In the genomic region with DNA sequence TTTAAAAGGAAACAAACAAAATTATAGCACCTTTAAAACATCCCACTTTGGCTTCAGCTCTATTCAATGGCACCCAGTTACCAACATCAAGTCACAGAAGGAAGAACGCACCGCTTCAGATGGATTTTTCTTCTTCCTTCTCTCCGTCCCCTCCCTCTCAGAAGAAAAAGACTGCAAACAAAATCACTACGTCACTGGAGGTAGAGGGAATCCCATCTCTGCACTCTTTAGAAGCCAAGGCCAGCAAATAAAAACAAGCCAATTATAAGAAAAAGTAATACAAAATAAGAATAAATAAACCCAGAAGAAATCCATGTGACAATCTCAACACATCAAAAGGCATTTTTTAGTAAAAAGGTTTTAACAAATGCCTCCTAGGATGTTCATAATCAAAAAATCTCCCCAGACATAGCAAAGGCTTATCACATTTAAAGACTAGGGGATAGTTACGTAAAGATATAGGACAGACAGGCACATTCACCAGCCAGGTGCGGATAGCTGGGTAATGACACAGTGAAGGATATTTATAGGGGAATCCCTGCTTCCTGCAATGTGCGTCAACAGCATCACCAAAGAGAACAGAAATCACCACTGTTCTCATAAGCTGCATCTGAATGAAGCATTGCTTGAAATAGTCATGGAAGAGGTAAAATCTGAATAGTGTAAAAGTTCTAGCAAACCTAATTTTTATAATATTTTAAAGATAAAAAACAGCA, we compare ENCODE assay signal across 18 cellular contexts.
DNase-seq lines count a peak whose midpoint lies in the region; ATAC-seq, FAIRE-seq and TF ChIP-seq lines count a peak whose summit lies in the region.
"Had no signal": no experiment of that assay in that cellular context is flagged by ENCODE, and none has a peak within 500 bp of the region (broad histone marks: within the 10 kb centered on the region; RNA-seq: fewer than 3 reads in every experiment).

No MANE protein-coding gene starts in this region.

- in situ Hi-C loops in GM12878 (cut with MboI) (no loop called here), HepG2 (cut with HindIII; ENCODE audit: extremely low pct_ligation_motif_present, low pct_unique_long_range_greater_than_20kb) (no loop called here)

- DNase-seq in NCI-H510A treated with DMSO at 0.1 percent for 48 hours (lab: John Stamatoyannopoulos, UW) (peak; percentile 6), NCI-H510A (lab: John Stamatoyannopoulos, UW) (no peak), GM12878 (ENCODE audit: low read depth, low spot score) (no peak), mesothelial cell of epicardium (ENCODE audit: low spot score in 2 of 2, unreplicated experiment in 2 of 2) (no peak), smooth muscle cell (lab: John Stamatoyannopoulos, UW; ENCODE audit: unreplicated experiment) (no peak), HepG2 (ENCODE audit: low spot score) (no peak), PC-3 (no peak)
- no peak for DNase-seq in activated CD8-positive, alpha-beta memory T cell treated with anti-CD3 and anti-CD28 coated beads, Interleukin-2, amount 50 U/mL, for 48 hours
- DNase-seq: CD8-positive, alpha-beta memory T cell; effector memory CD4-positive, alpha-beta T cell; EL; HCEC 1CT; NCI-H1092 had no signal

- SMC1A ChIA-PET in GM12878 (lab: Charles Lee; ENCODE audit: uncharacterized antibody, unreplicated experiment) = interaction anchor here (0.6 to 2.1 kb wide), 5 partner anchors 8 to 114 kb away, joined by 3 to 12 read pairs (median 4); no protein-coding TSS in a partner anchor

- H3K4me1 ChIP-seq in GM12878 (ENCODE audit: control insufficient read depth, insufficient read depth, low read length) = no peaks in the 10 kb centered on the region; the same call in 1 of the 2 replicates
- peaks cover 16% of the 10 kb centered on the region for H3K4me1 ChIP-seq in smooth muscle cell (ENCODE audit: low read depth)
- H3K4me1 ChIP-seq in HepG2 (ENCODE audit: insufficient read depth, low read length) = no peaks in the 10 kb centered on the region
- H3K4me1 ChIP-seq in PC-3 (ENCODE audit: insufficient read depth, low read length) = no peaks in the 10 kb centered on the region
- H3K4me1 ChIP-seq: foreskin keratinocyte had no signal

- no peak overlapping the region for H3K27ac ChIP-seq in GM12878 (ENCODE audit: control insufficient read depth, insufficient read depth)
- peak overlapping the region; percentile 87 for H3K27ac ChIP-seq in smooth muscle cell (ENCODE audit: low read depth)
- no peak overlapping the region for H3K27ac ChIP-seq in HepG2 (ENCODE audit: extremely low read length, insufficient read depth, low read length)
- H3K27ac ChIP-seq in PC-3 (ENCODE audit: low read length) = no peak overlapping the region
- H3K27ac ChIP-seq: 22Rv1 had no signal

- H3K4me3 ChIP-seq in GM12878 (no peak overlapping the region), smooth muscle cell (no peak overlapping the region), HepG2 (replicated peaks in 1 of 3; ENCODE audit: insufficient read depth in 1 of 3, low read depth in 2 of 3, low read length in 3 of 3) (no peak overlapping the region), PC-3 (ENCODE audit: low read length) (no peak overlapping the region)
- H3K4me3 ChIP-seq: K562 had no signal

- TF ChIP-seq RAD21 in GM12878 (IDR thresholded peaks at IDR 0.05; ENCODE audit: insufficient read depth, low read depth, low read length) (no peak), HepG2 (CRISPR knock-in tag; IDR thresholded peaks at IDR 0.05) (no peak)

- H3K4me1 Mint-ChIP-seq in mesothelial cell of epicardium = peaks cover 29% of the 10 kb centered on the region

- POLR2A ChIA-PET in GM12878 (lab: Charles Lee) (interaction anchor here (1.0 to 1.2 kb wide), 2 partner anchors 9 to 44 kb away, joined by 3 to 4 read pairs; no protein-coding TSS in a partner anchor), HepG2 (lab: Yijun Ruan, JAX) (no interaction called here), PC-3 (lab: Charles Lee; ENCODE audit: unreplicated experiment) (interaction anchor here (0.6 kb wide), 1 partner anchor 9 kb away, joined by 5 read pairs; no protein-coding TSS in a partner anchor)

- TF ChIP-seq CTCF in GM12878 (IDR thresholded peaks at IDR 0.05 in 2 of 3, conservative IDR thresholded peaks at IDR 0.05 in 1 of 3; ENCODE audit: control insufficient read depth in 2 of 3, extremely low read depth in 1 of 3, insufficient read depth in 1 of 3, low read depth in 3 of 3, low read length in 3 of 3) (no peak), mesothelial cell of epicardium (IDR thresholded peaks at IDR 0.05; ENCODE audit: unreplicated experiment) (no peak), smooth muscle cell (IDR thresholded peaks at IDR 0.05; ENCODE audit: borderline replicate concordance, insufficient read depth, poor library complexity, severe bottlenecking) (no peak), HepG2 (CRISPR knock-in tag; IDR thresholded peaks at IDR 0.05) (no peak), PC-3 (conservative IDR thresholded peaks at IDR 0.05; ENCODE audit: low read depth, low read length) (no peak)

- TF ChIP-seq EP300 in GM12878 (IDR thresholded peaks at IDR 0.05; ENCODE audit: borderline replicate concordance in 1 of 2, control insufficient read depth in 1 of 2, low read depth in 2 of 2, low read length in 2 of 2) (no peak), HepG2 (IDR thresholded peaks at IDR 0.05; ENCODE audit: low read depth in 2 of 2, low read length in 2 of 2) (no peak), HepG2 (CRISPR knock-in tag; IDR thresholded peaks at IDR 0.05; ENCODE audit: borderline replicate concordance) (no peak)

- peak overlapping the region; percentile 15 for H3K27ac Mint-ChIP-seq in mesothelial cell of epicardium

- no TSS peak for BruUV-seq in GM12878 (replicated peaks; lab: Mats Ljungman, UMichigan)
- no TSS peak for BruUV-seq in HepG2 (replicated peaks; lab: Mats Ljungman, UMichigan)
- BruUV-seq in PC-3 (replicated peaks; lab: Mats Ljungman, UMichigan) = no TSS peak

- no peaks in the 10 kb centered on the region for H3K9me2 ChIP-seq in PC-3 (replicated peaks; ENCODE audit: low read length)

- peaks cover 23% of the 10 kb centered on the region for H3K36me3 Mint-ChIP-seq in mesothelial cell of epicardium

- H3K9me3 ChIP-seq in GM12878 (replicated peaks; ENCODE audit: control insufficient read depth, insufficient read depth, low read length) (no peaks in the 10 kb centered on the region; the same call in 2 of the 3 replicates), smooth muscle cell (replicated peaks; ENCODE audit: low read depth) (no peaks in the 10 kb centered on the region), HepG2 (ENCODE audit: low read length) (no peaks in the 10 kb centered on the region), PC-3 (ENCODE audit: low read length) (no peaks in the 10 kb centered on the region)

- no peaks in the 10 kb centered on the region for H3K79me2 ChIP-seq in GM12878 (ENCODE audit: control insufficient read depth, insufficient read depth, low read length)
- H3K79me2 ChIP-seq in smooth muscle cell (ENCODE audit: low read depth) = peaks cover 2% of the 10 kb centered on the region
- H3K79me2 ChIP-seq in HepG2 (ENCODE audit: insufficient read depth, low read length) = no peaks in the 10 kb centered on the region
- no peaks in the 10 kb centered on the region for H3K79me2 ChIP-seq in PC-3 (ENCODE audit: low read length)

- H3K27me3 ChIP-seq in GM12878 (replicated peaks in 1 of 2; ENCODE audit: control insufficient read depth in 2 of 2, insufficient read depth in 2 of 2, low read length in 1 of 2) (no peaks in the 10 kb centered on the region), smooth muscle cell (ENCODE audit: low read depth) (no peaks in the 10 kb centered on the region), HepG2 (ENCODE audit: control insufficient read depth in 1 of 2, insufficient read depth in 2 of 2, low read length in 2 of 2) (no peaks in the 10 kb centered on the region), PC-3 (ENCODE audit: low read length) (no peaks in the 10 kb centered on the region)
- H3K27me3 ChIP-seq: foreskin keratinocyte had no signal

- H3K27me3 Mint-ChIP-seq in mesothelial cell of epicardium (ENCODE audit: low read depth) = no peaks in the 10 kb centered on the region
- H3K27me3 Mint-ChIP-seq: activated CD8-positive, alpha-beta T cell treated with anti-CD3 and anti-CD28 coated beads for 36 hours; activated T-helper 17 cell treated with anti-CD3 and anti-CD28 coated beads, Interleukin-2, amount 50 U/mL, for 72 hours; CD8-positive, alpha-beta memory T cell had no signal

- no peak overlapping the region for H3K4me3 Mint-ChIP-seq in mesothelial cell of epicardium
- H3K4me3 Mint-ChIP-seq: activated CD8-positive, alpha-beta T cell treated with anti-CD3 and anti-CD28 coated beads for 36 hours; activated T-helper 17 cell treated with anti-CD3 and anti-CD28 coated beads, Interleukin-2, amount 50 U/mL, for 72 hours; CD8-positive, alpha-beta memory T cell had no signal

- no peak overlapping the region for H3K9ac ChIP-seq in GM12878 (ENCODE audit: control insufficient read depth, insufficient read depth, low read length)
- peak overlapping the region; percentile 51 for H3K9ac ChIP-seq in smooth muscle cell (ENCODE audit: low read depth)
- no peak overlapping the region for H3K9ac ChIP-seq in HepG2 (ENCODE audit: insufficient read depth, low read depth, low read length)
- H3K9ac ChIP-seq in PC-3 (ENCODE audit: low read length) = no peak overlapping the region

- CTCF ChIA-PET in GM12878 (lab: Yijun Ruan, JAX) (interaction anchor here (1.0 to 2.8 kb wide), 7 partner anchors 9 to 113 kb away, joined by 3 to 13 read pairs (median 5); a partner anchor contains a TSS), HepG2 (lab: Yijun Ruan, JAX; ENCODE audit: low intra/inter-chr PET ratio, low total read pairs) (no interaction called here), PC-3 (lab: Charles Lee) (interaction anchor here (0.6 kb wide), 1 partner anchor 98 kb away, joined by 4 read pairs; no protein-coding TSS in a partner anchor)

- intact Hi-C loops in GM12878 (cut with micrococcal nuclease; ENCODE audit: unreplicated experiment) (no loop called here), HepG2 (cut with micrococcal nuclease; ENCODE audit: unreplicated experiment) (no loop called here), PC-3 (cut with micrococcal nuclease) (no loop called here)

- H3K36me3 ChIP-seq in GM12878 (ENCODE audit: control insufficient read depth in 2 of 2, insufficient read depth in 2 of 2, low read length in 1 of 2) (no peaks in the 10 kb centered on the region; a peak in 1 of 4 replicates), smooth muscle cell (ENCODE audit: low read depth) (no peaks in the 10 kb centered on the region), HepG2 (replicated peaks in 1 of 2; ENCODE audit: control insufficient read depth in 1 of 2, insufficient read depth in 2 of 2, low read length in 2 of 2) (no peaks in the 10 kb centered on the region), PC-3 (ENCODE audit: low read depth, low read length) (0 out of 2 replicates have a peak, but pooled peaks cover 2% of the 10 kb centered on the region)

- H3F3A ChIP-seq in smooth muscle cell (ENCODE audit: low read depth) (peaks cover 5% of the 10 kb centered on the region), PC-3 (ENCODE audit: low read length, unreplicated experiment) (no peaks in the 10 kb centered on the region)

- 96% methylated on average over 7 of the region's 7 CpGs for WGBS in GM12878 (ENCODE audit: insufficient coverage, insufficient replicate concordance, low lambda C conversion rate, missing lambda C conversion rate)
- WGBS in smooth muscle cell (ENCODE audit: low lambda C conversion rate) = 58% methylated on average over 7 of the region's 7 CpGs
- WGBS in HepG2 (ENCODE audit: low lambda C conversion rate) = 97% methylated on average over 7 of the region's 7 CpGs

- H4K20me1 ChIP-seq in GM12878 (ENCODE audit: control insufficient read depth, insufficient read depth) (no peaks in the 10 kb centered on the region), smooth muscle cell (ENCODE audit: low read depth) (no peaks in the 10 kb centered on the region), HepG2 (ENCODE audit: insufficient read depth, low read length) (no peaks in the 10 kb centered on the region), PC-3 (ENCODE audit: low read length) (no peaks in the 10 kb centered on the region)

- H3K4me2 ChIP-seq in GM12878 (ENCODE audit: control insufficient read depth, insufficient read depth) (no peak overlapping the region), smooth muscle cell (peak overlapping the region; percentile 68), HepG2 (ENCODE audit: low read depth, low read length) (no peak overlapping the region), PC-3 (ENCODE audit: low read length) (no peak overlapping the region)

- H3K9me3 Mint-ChIP-seq in mesothelial cell of epicardium = peaks cover 6% of the 10 kb centered on the region
- H3K9me3 Mint-ChIP-seq: activated T-helper 17 cell treated with anti-CD3 and anti-CD28 coated beads, Interleukin-2, amount 50 U/mL, for 72 hours; CD8-positive, alpha-beta memory T cell had no signal

- FAIRE-seq in GM12878 (lab: Jason Lieb, UNC) (no peak), HepG2 (lab: Jason Lieb, UNC) (no peak)
- FAIRE-seq: K562 had no signal

- no peak for TF ChIP-seq POLR2A in GM12878 (IDR thresholded peaks at IDR 0.05; ENCODE audit: low read depth, low read length)
- TF ChIP-seq POLR2A in HepG2 (IDR thresholded peaks at IDR 0.05; ENCODE audit: insufficient read depth in 1 of 2, low read depth in 2 of 2, low read length in 2 of 2) = no peak

- no peak overlapping the region for H2AFZ ChIP-seq in GM12878 (ENCODE audit: control insufficient read depth, low read depth, low read length)
- H2AFZ ChIP-seq in smooth muscle cell (ENCODE audit: low read depth) = no peak overlapping the region
- no peak overlapping the region for H2AFZ ChIP-seq in HepG2 (ENCODE audit: low read length)
- no peak overlapping the region for H2AFZ ChIP-seq in PC-3 (ENCODE audit: low read length)

- RAD21 ChIA-PET in GM12878 (lab: Charles Lee; ENCODE audit: unreplicated experiment) = interaction anchor here (1.1 to 2.3 kb wide), 5 partner anchors 33 to 117 kb away, joined by 3 to 14 read pairs (median 4); no protein-coding TSS in a partner anchor

- ATAC-seq in GM12878 = no peak
- no peak for ATAC-seq in HepG2
- no peak for ATAC-seq in PC-3
- ATAC-seq: activated T-helper 17 cell treated with anti-CD3 and anti-CD28 coated beads, Interleukin-2, amount 50 U/mL, for 72 hours; foreskin keratinocyte had no signal
